ENCODE assay signal across 8 cellular contexts in the genomic region with DNA sequence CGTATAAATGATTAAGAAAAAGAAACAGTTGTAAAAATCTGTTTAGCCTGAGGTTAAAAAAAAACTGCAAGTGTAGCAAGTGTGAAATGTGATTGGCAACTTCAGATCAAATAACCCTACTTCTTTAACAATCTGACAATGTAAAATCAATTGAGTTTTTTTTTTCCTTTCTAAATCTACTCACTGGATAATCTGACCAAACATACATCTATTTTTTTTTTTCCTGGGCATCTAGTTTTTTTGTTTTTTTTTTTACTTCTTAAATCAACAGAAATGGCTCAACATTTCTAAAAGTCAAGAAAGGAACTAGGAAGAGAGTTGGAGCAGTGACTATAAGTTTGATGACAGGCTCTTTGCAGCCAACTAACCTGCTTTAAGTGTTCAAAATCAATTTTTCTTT. TPM values are rescaled to one million over a fixed set of nuclear protein-coding genes. Genes with fewer than 3 reads are reported as not detected.
DNase-seq lines count a peak whose midpoint lies in the region; ATAC-seq and TF ChIP-seq lines count a peak whose summit lies in the region.

No MANE protein-coding gene starts in this region.

- ATAC-seq in PC-3: no peak
- ATAC-seq in body of pancreas: no peak

- H3K4me2 ChIP-seq in PC-3 (ENCODE audit: low read length): peak overlapping the region; percentile 97
- H3K4me2 ChIP-seq in parathyroid adenoma (ENCODE audit: low read length): peak overlapping the region; percentile 60

- H3K27ac ChIP-seq in PC-3 (ENCODE audit: low read length) (no peak overlapping the region), endodermal cell (ENCODE audit: low read depth, low read length) (no peak overlapping the region), parathyroid adenoma (peak overlapping the region; percentile 99), body of pancreas (peak overlapping the region in 2 of 4 donors; percentile 52 to 92)

- H3K4me1 ChIP-seq in PC-3 (ENCODE audit: insufficient read depth, low read length): peaks cover 18% of the 10 kb centered on the region
- H3K4me1 ChIP-seq in endodermal cell (ENCODE audit: control insufficient read depth, insufficient read depth, low read length): peaks cover 8% of the 10 kb centered on the region
- peaks cover 30% of the 10 kb centered on the region for H3K4me1 ChIP-seq in parathyroid adenoma
- H3K4me1 ChIP-seq in body of pancreas: peaks cover 18% of the 10 kb centered on the region

- no peaks in the 10 kb centered on the region for H3K9me2 ChIP-seq in PC-3 (replicated peaks; ENCODE audit: low read length)

- H3F3A ChIP-seq in PC-3 (ENCODE audit: low read length, unreplicated experiment): no peaks in the 10 kb centered on the region

- H3K79me2 ChIP-seq in PC-3 (ENCODE audit: low read length): peaks cover 19% of the 10 kb centered on the region; the same call in 1 of the 2 replicates
- peaks cover 34% of the 10 kb centered on the region for H3K79me2 ChIP-seq in parathyroid adenoma

- no peaks in the 10 kb centered on the region for H3K9me3 Mint-ChIP-seq in endodermal cell

- peak overlapping the region; percentile 47; the same call in 1 of the 2 replicates for H3K9ac ChIP-seq in PC-3 (ENCODE audit: low read length)
- peak overlapping the region; percentile 88 for H3K9ac ChIP-seq in endodermal cell (ENCODE audit: extremely low read depth, low read length, poor library complexity, severe bottlenecking)
- no peak overlapping the region for H3K9ac ChIP-seq in parathyroid adenoma

- H3K4me3 ChIP-seq in GM06990 (replicated peaks; ENCODE audit: low read depth, low read length) (peak overlapping the region; percentile 71), PC-3 (ENCODE audit: low read length) (peak overlapping the region; percentile 79), endodermal cell (ENCODE audit: low read length) (peak overlapping the region; percentile 99), parathyroid adenoma (ENCODE audit: low read depth, low read length) (peak overlapping the region; percentile 98), body of pancreas (no peak overlapping the region)

- no peaks in the 10 kb centered on the region for H3K9me3 ChIP-seq in PC-3 (ENCODE audit: low read length)
- no peaks in the 10 kb centered on the region for H3K9me3 ChIP-seq in endodermal cell (ENCODE audit: control insufficient read depth, low read length)
- H3K9me3 ChIP-seq in parathyroid adenoma (ENCODE audit: control insufficient read depth, low read length): no peaks in the 10 kb centered on the region
- no peaks in the 10 kb centered on the region for H3K9me3 ChIP-seq in body of pancreas

- 83 to 86% methylated on average over 1 of the region's 1 CpG for WGBS in endodermal cell (ENCODE audit: insufficient coverage in 1 of 2, insufficient read length in 1 of 2), 2 experiments
- WGBS in body of pancreas, 2 donors: 66 to 67% methylated on average over 1 of the region's 1 CpG

- H3K4me3 Mint-ChIP-seq in endodermal cell: peak overlapping the region; percentile 93

- H3K36me3 ChIP-seq in GM06990 (ENCODE audit: control insufficient read depth, insufficient read depth, low read length) (no peaks in the 10 kb centered on the region), PC-3 (ENCODE audit: low read depth, low read length) (no peaks in the 10 kb centered on the region), endodermal cell (ENCODE audit: control insufficient read depth, insufficient read depth, low read length) (peaks cover 3% of the 10 kb centered on the region), parathyroid adenoma (ENCODE audit: control insufficient read depth, insufficient read depth, low read length) (no peaks in the 10 kb centered on the region), body of pancreas (replicated peaks in 1 of 2; ENCODE audit: insufficient read depth in 1 of 2, low read depth in 2 of 2) (no peaks in the 10 kb centered on the region)

- no peak for TF ChIP-seq CTCF in GM06990 (IDR thresholded peaks at IDR 0.05; ENCODE audit: insufficient read depth, low read length, poor library complexity, severe bottlenecking)
- no peak for TF ChIP-seq CTCF in PC-3 (conservative IDR thresholded peaks at IDR 0.05; ENCODE audit: low read depth, low read length)
- TF ChIP-seq CTCF in endodermal cell (conservative IDR thresholded peaks at IDR 0.05): no peak
- no peak for TF ChIP-seq CTCF in parathyroid adenoma (IDR thresholded peaks at IDR 0.05)
- TF ChIP-seq CTCF in GM13977 (IDR thresholded peaks at IDR 0.05; ENCODE audit: extremely low read depth, insufficient read depth, missing control alignments): no peak
- no peak for TF ChIP-seq CTCF in body of pancreas (IDR thresholded peaks at IDR 0.05)

- H4K20me1 ChIP-seq in PC-3 (ENCODE audit: low read length): no peaks in the 10 kb centered on the region

- no peaks in the 10 kb centered on the region for H3K27me3 Mint-ChIP-seq in endodermal cell (ENCODE audit: insufficient read depth)

- H3K4me1 Mint-ChIP-seq in endodermal cell: peaks cover 33% of the 10 kb centered on the region

- TF ChIP-seq POLR2A in body of pancreas (IDR thresholded peaks at IDR 0.05): no peak

- H2AFZ ChIP-seq in PC-3 (ENCODE audit: low read length): peak overlapping the region; percentile 94
- no peak overlapping the region for H2AFZ ChIP-seq in parathyroid adenoma

- peaks cover 3% of the 10 kb centered on the region for H3K36me3 Mint-ChIP-seq in endodermal cell (ENCODE audit: low read depth)

- H3K27me3 ChIP-seq in GM06990 (replicated peaks; ENCODE audit: control insufficient read depth, insufficient read depth, low read length): no peaks in the 10 kb centered on the region
- no peaks in the 10 kb centered on the region for H3K27me3 ChIP-seq in PC-3 (ENCODE audit: low read length)
- H3K27me3 ChIP-seq in endodermal cell (ENCODE audit: control insufficient read depth, insufficient read depth, low read length, poor library complexity, severe bottlenecking): no peaks in the 10 kb centered on the region
- no peaks in the 10 kb centered on the region for H3K27me3 ChIP-seq in parathyroid adenoma (ENCODE audit: control insufficient read depth, insufficient read depth, low read length)
- no peaks in the 10 kb centered on the region for H3K27me3 ChIP-seq in body of pancreas

- intact Hi-C loops in PC-3 (cut with micrococcal nuclease): loop anchor here (5.0 kb wide), 2 partner anchors 36 to 211 kb away; a partner anchor contains a TSS
- intact Hi-C loops in body of pancreas (cut with DNase I): no loop called here

- no TSS peak for BruUV-seq in PC-3 (replicated peaks; lab: Mats Ljungman, UMichigan)

- in situ Hi-C loops in GM13977 (cut with MboI; ENCODE audit: low pct_unique_long_range_greater_than_20kb, low sequenced_read_pairs, unreplicated experiment): no loop called here

- CTCF ChIA-PET in PC-3 (lab: Charles Lee): no interaction called here

- H3K27ac Mint-ChIP-seq in endodermal cell: no peak overlapping the region

- DNase-seq in GM06990 (ENCODE audit: extremely low read depth, insufficient read length) (no peak), PC-3 (no peak), endodermal cell (no peak), GM13977 (ENCODE audit: low spot score) (no peak), body of pancreas (no peak)
- no peak for DNase-seq in central memory CD4-positive, alpha-beta T cell
- no peak for DNase-seq in activated CD4-positive, alpha-beta T cell treated with anti-CD3 and anti-CD28 coated beads for 48 hours

- POLR2A ChIA-PET in PC-3 (lab: Charles Lee; ENCODE audit: unreplicated experiment): interaction anchor here (0.6 kb wide), 1 partner anchor 37 kb away, joined by 3 read pairs; no protein-coding TSS in a partner anchor

RNA-seq across cellular contexts. Expression of a gene that starts 1.4 kb away (rescaled TPM):
- total RNA-seq in PC-3 (2014; rRNA removed): 2.5 and 2.8 TPM in 2 replicates
- 10 to 100 TPM; 20.3 to 25.6 TPM for total RNA-seq in endodermal cell
- 31.4 TPM for polyA plus RNA-seq in endodermal cell (2013, experiment 1 of 2)
- polyA plus RNA-seq in endodermal cell (2013, experiment 2 of 2): 30.8 TPM
- 1 to 10 TPM; 1.8 to 4.0 TPM for total RNA-seq in body of pancreas

RNA-seq across cellular contexts. Expression of a gene that starts 1.6 kb away (rescaled TPM):
- total RNA-seq in PC-3 (2014; rRNA removed) (7.5 and 10.3 TPM in 2 replicates), endodermal cell (10 to 100 TPM; 30.5 to 32.9 TPM), body of pancreas (1 to 10 TPM; 2.1 to 7.3 TPM)
- polyA plus RNA-seq in endodermal cell (2013, experiment 1 of 2): 13.6 TPM
- polyA plus RNA-seq in endodermal cell (2013, experiment 2 of 2): 13.7 TPM

RNA-seq across cellular contexts. Expression of a gene that starts 30.9 kb away (rescaled TPM):
- total RNA-seq in PC-3 (2014; rRNA removed): 23.8 and 24.6 TPM in 2 replicates
- total RNA-seq in endodermal cell: 10 to 100 TPM; 23.5 to 25.8 TPM
- 30.2 TPM for polyA plus RNA-seq in endodermal cell (2013, experiment 1 of 2)
- 29.0 TPM for polyA plus RNA-seq in endodermal cell (2013, experiment 2 of 2)
- total RNA-seq in body of pancreas: 10 to 100 TPM; 30.6 to 55.4 TPM

Comparison
In these comparisons a context has a peak if more than half of its experiments do, and no peak if none do; other contexts are left out.
1. H3K4me3 ChIP-seq: peak in GM06990 (single experiment), PC-3 (single experiment), endodermal cell (single experiment) and parathyroid adenoma (single experiment); none in body of pancreas (0 of 2).